In the genomic region with DNA sequence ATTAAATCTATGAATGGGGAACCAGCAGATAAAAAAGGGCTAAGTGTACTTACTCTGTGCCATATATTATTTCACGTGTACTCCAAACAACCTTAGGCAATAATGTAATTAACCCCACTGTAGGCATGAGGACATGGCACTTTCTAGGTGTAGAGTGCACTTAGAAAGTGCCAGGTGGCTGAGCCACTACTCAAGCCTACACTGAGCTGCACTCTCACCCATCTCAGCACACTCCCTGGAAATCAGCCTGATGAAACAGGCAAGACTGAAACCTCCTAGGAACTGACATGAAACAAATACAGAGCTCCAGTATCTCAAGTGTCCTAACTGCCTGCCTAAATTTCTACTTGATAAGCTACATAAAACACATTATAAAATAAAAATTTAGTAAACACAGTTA, we compare ENCODE assay signal across 14 cellular contexts.
DNase-seq lines count a peak whose midpoint lies in the region; ATAC-seq lines count a peak whose summit lies in the region.
"Had no signal": no experiment of that assay in that cellular context is flagged by ENCODE, and none has a peak within 500 bp of the region (broad histone marks: within the 10 kb centered on the region; RNA-seq: fewer than 3 reads in every experiment).

No MANE protein-coding gene starts in this region.

- no peak overlapping the region for H4K8ac ChIP-seq in mesenchymal stem cell (ENCODE audit: low read length)

- H3K36me3 ChIP-seq in mesenchymal stem cell (ENCODE audit: control insufficient read depth in 1 of 2, insufficient read depth in 2 of 2, low read depth in 1 of 2, low read length in 2 of 2): peaks cover 11 to 60% of the 10 kb centered on the region in 2 experiments

- H3K23ac ChIP-seq in mesenchymal stem cell (ENCODE audit: low read length in 2 of 2): no peak overlapping the region

- WGBS in mesenchymal stem cell: 100% methylated on average over 1 of the region's 1 CpG
- 96% methylated on average over 1 of the region's 1 CpG for WGBS in right cardiac atrium

- no peak overlapping the region for H2AK5ac ChIP-seq in mesenchymal stem cell (ENCODE audit: low read length, severe bottlenecking)

- H3K9me3 ChIP-seq in mesenchymal stem cell (ENCODE audit: control insufficient read depth, low read length) (no peaks in the 10 kb centered on the region), right cardiac atrium (ENCODE audit: control insufficient read depth, low read length) (no peaks in the 10 kb centered on the region)

- H3K27me3 ChIP-seq in mesenchymal stem cell (ENCODE audit: control insufficient read depth in 1 of 2, insufficient read depth in 1 of 2, low read length in 2 of 2) (no peaks in the 10 kb centered on the region), right cardiac atrium (ENCODE audit: control insufficient read depth, insufficient read depth) (no peaks in the 10 kb centered on the region)
- H3K27me3 ChIP-seq: BLaER1 had no signal

- H3K9ac ChIP-seq in mesenchymal stem cell (ENCODE audit: low read length): no peak overlapping the region
- H3K9ac ChIP-seq: BLaER1 had no signal

- intact Hi-C loops in right cardiac atrium (cut with DNase I): no loop called here

- DNase-seq in NCI-H510A treated with DMSO at 0.1 percent for 48 hours (lab: John Stamatoyannopoulos, UW): peak; percentile 5
- DNase-seq in NCI-H510A (lab: John Stamatoyannopoulos, UW): no peak
- peak; percentile 21 for DNase-seq in NCI-H2107 (lab: John Stamatoyannopoulos, UW)
- DNase-seq in mesenchymal stem cell: no peak
- no peak for DNase-seq in right cardiac atrium
- DNase-seq: 8988T; CD4-positive, alpha-beta memory T cell; DMS153; DMS79; GF-D8; H9 had no signal

- ATAC-seq in GM19328 (IDR thresholded peaks at IDR 0.05; ENCODE audit: unreplicated experiment): no peak
- ATAC-seq in right cardiac atrium: no peak
- no peak for ATAC-seq in GM18511 (IDR thresholded peaks at IDR 0.05; ENCODE audit: unreplicated experiment)

- H3K79me1 ChIP-seq in mesenchymal stem cell (replicated peaks; ENCODE audit: low read length, poor library complexity, severe bottlenecking): peaks cover 14% of the 10 kb centered on the region

- no peak overlapping the region for H2BK15ac ChIP-seq in mesenchymal stem cell (ENCODE audit: low read depth, poor library complexity, severe bottlenecking)

- H3K14ac ChIP-seq in mesenchymal stem cell (ENCODE audit: low read length in 2 of 2): no peak overlapping the region

- peak overlapping the region; percentile 81 for H2BK5ac ChIP-seq in mesenchymal stem cell (ENCODE audit: low read depth, low read length, poor library complexity, severe bottlenecking)

- H3K4me2 ChIP-seq in mesenchymal stem cell (ENCODE audit: low read length, poor library complexity, severe bottlenecking): no peak overlapping the region
- H3K4me2 ChIP-seq: BLaER1 had no signal

- H3K4ac ChIP-seq in mesenchymal stem cell (ENCODE audit: low read depth in 1 of 2, low read length in 2 of 2): no peak overlapping the region

- H2AFZ ChIP-seq in mesenchymal stem cell (ENCODE audit: low read depth, low read length): no peak overlapping the region

- H3K4me3 ChIP-seq in mesenchymal stem cell (ENCODE audit: insufficient read depth in 1 of 2, low read depth in 1 of 2, low read length in 2 of 2) (no peak overlapping the region), right cardiac atrium (ENCODE audit: low read length) (no peak overlapping the region)
- H3K4me3 ChIP-seq: BLaER1 had no signal

- H3K18ac ChIP-seq in mesenchymal stem cell (ENCODE audit: low read depth in 1 of 2, low read length in 2 of 2): no peak overlapping the region

- H2BK12ac ChIP-seq in mesenchymal stem cell (ENCODE audit: low read length in 2 of 2): no peak overlapping the region

- H3K27ac ChIP-seq in mesenchymal stem cell (ENCODE audit: low read length, poor library complexity, severe bottlenecking) (no peak overlapping the region), right cardiac atrium (ENCODE audit: low read length) (no peak overlapping the region)
- H3K27ac ChIP-seq: BLaER1 had no signal

- H3K4me1 ChIP-seq in mesenchymal stem cell (ENCODE audit: control insufficient read depth, insufficient read depth, low read depth, low read length): peaks cover 4% of the 10 kb centered on the region
- H3K4me1 ChIP-seq in right cardiac atrium (ENCODE audit: control insufficient read depth, insufficient read depth, low read length): no peaks in the 10 kb centered on the region
- H3K4me1 ChIP-seq: BLaER1 had no signal

- no peak overlapping the region for H4K91ac ChIP-seq in mesenchymal stem cell (ENCODE audit: low read length)

- no peak overlapping the region for H2BK120ac ChIP-seq in mesenchymal stem cell (ENCODE audit: low read depth, low read length)

Comparison
In these comparisons a context has a peak if more than half of its experiments do, and no peak if none do; other contexts are left out.
1. DNase-seq: peak in NCI-H510A treated with DMSO at 0.1 percent for 48 hours (single experiment) and NCI-H2107 (single experiment); none in NCI-H510A (single experiment), mesenchymal stem cell (single experiment) and right cardiac atrium (0 of 3).